In genomic region chr10:47165168-47165710, GRCh38 we compare ENCODE assay signal across 8 cellular contexts.
DNase-seq lines count a peak whose midpoint lies in the region; ATAC-seq and TF ChIP-seq lines count a peak whose summit lies in the region.

No MANE protein-coding gene starts in this region.

- H3K4me3 Mint-ChIP-seq in activated T-helper 17 cell treated with anti-CD3 and anti-CD28 coated beads, Interleukin-2, amount 50 U/mL, for 72 hours = peak overlapping the region; percentile 82
- H3K4me3 Mint-ChIP-seq in stimulated activated effector memory CD8-positive, alpha-beta T cell treated with anti-CD3 and anti-CD28 coated beads, Interleukin-12 subunit alpha, Interleukin-12 subunit beta, amount 100 ng/mL, for 72 hours = peak overlapping the region; percentile 44

- H3K9me3 ChIP-seq in hepatocyte (ENCODE audit: low read depth) = no peaks in the 10 kb centered on the region

- H3K36me3 Mint-ChIP-seq in activated T-helper 17 cell treated with anti-CD3 and anti-CD28 coated beads, Interleukin-2, amount 50 U/mL, for 72 hours (ENCODE audit: low read depth) = no peaks in the 10 kb centered on the region
- no peaks in the 10 kb centered on the region for H3K36me3 Mint-ChIP-seq in stimulated activated effector memory CD8-positive, alpha-beta T cell treated with anti-CD3 and anti-CD28 coated beads, Interleukin-12 subunit alpha, Interleukin-12 subunit beta, amount 100 ng/mL, for 72 hours

- peaks cover 3% of the 10 kb centered on the region for H3K27me3 ChIP-seq in hepatocyte

- H3K27me3 Mint-ChIP-seq in activated T-helper 17 cell treated with anti-CD3 and anti-CD28 coated beads, Interleukin-2, amount 50 U/mL, for 72 hours = peaks cover 12% of the 10 kb centered on the region

- H3K4me2 ChIP-seq in hepatocyte = peak overlapping the region; percentile 28

- H3K4me1 Mint-ChIP-seq in activated T-helper 17 cell treated with anti-CD3 and anti-CD28 coated beads, Interleukin-2, amount 50 U/mL, for 72 hours = peaks cover 5% of the 10 kb centered on the region
- peaks cover 6% of the 10 kb centered on the region for H3K4me1 Mint-ChIP-seq in stimulated activated effector memory CD8-positive, alpha-beta T cell treated with anti-CD3 and anti-CD28 coated beads, Interleukin-12 subunit alpha, Interleukin-12 subunit beta, amount 100 ng/mL, for 72 hours

- DNase-seq in Kasumi-1 (lab: John Stamatoyannopoulos, UW) = peak; percentile 23 to 52
- DNase-seq in hepatocyte (ENCODE audit: low spot score) = no peak
- DNase-seq in stimulated activated effector memory CD8-positive, alpha-beta T cell treated with anti-CD3 and anti-CD28 coated beads, Interleukin-12 subunit alpha, Interleukin-12 subunit beta, amount 100 ng/mL, for 72 hours (ENCODE audit: low spot score in 2 of 2) = peak in 1 of 2 donors; percentile 47
- no peak for DNase-seq in AG20443 (ENCODE audit: low spot score)
- DNase-seq in NCI-H524 treated with DMSO at 0.1 percent for 48 hours (lab: John Stamatoyannopoulos, UW) = no peak
- DNase-seq in G401 (ENCODE audit: low spot score) = no peak

- in situ Hi-C loops in G401 (cut with HindIII; ENCODE audit: low sequenced_read_pairs) = no loop called here

- H3K4me3 ChIP-seq in hepatocyte = no peak overlapping the region

- no peaks in the 10 kb centered on the region for H3K79me2 ChIP-seq in hepatocyte

- H4K20me1 ChIP-seq in hepatocyte (ENCODE audit: insufficient read depth, poor library complexity, severe bottlenecking) = no peaks in the 10 kb centered on the region

- no peaks in the 10 kb centered on the region for H3K9me2 ChIP-seq in hepatocyte (replicated peaks; ENCODE audit: insufficient read depth)

- H3K9me3 Mint-ChIP-seq in activated T-helper 17 cell treated with anti-CD3 and anti-CD28 coated beads, Interleukin-2, amount 50 U/mL, for 72 hours = no peaks in the 10 kb centered on the region
- peaks cover 2% of the 10 kb centered on the region for H3K9me3 Mint-ChIP-seq in stimulated activated effector memory CD8-positive, alpha-beta T cell treated with anti-CD3 and anti-CD28 coated beads, Interleukin-12 subunit alpha, Interleukin-12 subunit beta, amount 100 ng/mL, for 72 hours

- ATAC-seq in activated T-helper 17 cell treated with anti-CD3 and anti-CD28 coated beads, Interleukin-2, amount 50 U/mL, for 72 hours (replicated peaks) = peak; percentile 48
- peak; percentile 35 for ATAC-seq in stimulated activated effector memory CD8-positive, alpha-beta T cell treated with anti-CD3 and anti-CD28 coated beads, Interleukin-12 subunit alpha, Interleukin-12 subunit beta, amount 100 ng/mL, for 72 hours
- ATAC-seq in HG02870 (IDR thresholded peaks at IDR 0.05; ENCODE audit: unreplicated experiment) = no peak

- H2AFZ ChIP-seq in hepatocyte = no peak overlapping the region

- WGBS in hepatocyte (ENCODE audit: low lambda C conversion rate, missing lambda C conversion rate) = 81% methylated on average over 7 of the region's 7 CpGs

- H3K27ac Mint-ChIP-seq in activated T-helper 17 cell treated with anti-CD3 and anti-CD28 coated beads, Interleukin-2, amount 50 U/mL, for 72 hours = peak overlapping the region; percentile 80
- H3K27ac Mint-ChIP-seq in stimulated activated effector memory CD8-positive, alpha-beta T cell treated with anti-CD3 and anti-CD28 coated beads, Interleukin-12 subunit alpha, Interleukin-12 subunit beta, amount 100 ng/mL, for 72 hours = peak overlapping the region; percentile 54

- no peak for TF ChIP-seq CTCF in hepatocyte (IDR thresholded peaks at IDR 0.05; ENCODE audit: poor library complexity)

- H3K27ac ChIP-seq in hepatocyte = peak overlapping the region; percentile 70

- no peaks in the 10 kb centered on the region for H3K36me3 ChIP-seq in hepatocyte (replicated peaks; ENCODE audit: insufficient read depth, low read depth)

- H3K4me1 ChIP-seq in hepatocyte (ENCODE audit: insufficient read depth) = peaks cover 4% of the 10 kb centered on the region

Comparison
In these comparisons a context has a peak if more than half of its experiments do, and no peak if none do; other contexts are left out.
1. DNase-seq: peak in Kasumi-1 (2 of 2); none in hepatocyte (single experiment), AG20443 (single experiment), NCI-H524 treated with DMSO at 0.1 percent for 48 hours (single experiment) and G401 (single experiment).